In genomic region chr9:128169925-128170324, GRCh38 we compare ENCODE assay signal across 14 cellular contexts. TPM values are rescaled to one million over a fixed set of nuclear protein-coding genes. Genes with fewer than 3 reads are reported as not detected.
"Had no signal": no experiment of that assay in that cellular context is flagged by ENCODE, and none has a peak within 500 bp of the region (broad histone marks: within the 10 kb centered on the region; RNA-seq: fewer than 3 reads in every experiment).

No MANE protein-coding gene starts in this region.

- H3K4me3 Mint-ChIP-seq: immature natural killer cell; naive thymus-derived CD8-positive, alpha-beta T cell; stimulated activated naive CD8-positive, alpha-beta T cell treated with anti-CD3 and anti-CD28 coated beads, Interleukin-15, Interleukin-2, amounts not matched to agents 100 ng/mL and 50 ng/mL, for 24 hours had no signal

- DNase-seq: activated CD4-positive, alpha-beta T cell treated with anti-CD3 and anti-CD28 coated beads for 48 hours; activated naive CD4-positive, alpha-beta T cell treated with anti-CD3 and anti-CD28 coated beads, Interleukin-2, amount 50 U/mL, for 16 hours; adrenal gland; central memory CD4-positive, alpha-beta T cell; immature natural killer cell; left cardiac atrium; lower lobe of right lung; naive thymus-derived CD8-positive, alpha-beta T cell; sigmoid colon; stimulated activated CD4-positive, alpha-beta T cell treated with anti-CD3 and anti-CD28 coated beads, Interleukin-4, amount 100 ng/mL, for 24 hours; T-helper 1 cell had no signal

- H3K27ac Mint-ChIP-seq: immature natural killer cell; stimulated activated naive CD8-positive, alpha-beta T cell treated with anti-CD3 and anti-CD28 coated beads, Interleukin-15, Interleukin-2, amounts not matched to agents 100 ng/mL and 50 ng/mL, for 24 hours had no signal

- H3K27me3 ChIP-seq: adrenal gland, sigmoid colon had no signal

- H3K4me3 ChIP-seq: adrenal gland, lower lobe of right lung, prostate gland, sigmoid colon had no signal

- H3K4me1 Mint-ChIP-seq: immature natural killer cell had no signal

- H3K9me3 ChIP-seq: adrenal gland, lower lobe of right lung, prostate gland, sigmoid colon had no signal

- H3K4me1 ChIP-seq: lower lobe of right lung, prostate gland, sigmoid colon had no signal

- H3K9me3 Mint-ChIP-seq: immature natural killer cell; naive thymus-derived CD8-positive, alpha-beta T cell; stimulated activated naive CD8-positive, alpha-beta T cell treated with anti-CD3 and anti-CD28 coated beads, Interleukin-15, Interleukin-2, amounts not matched to agents 100 ng/mL and 50 ng/mL, for 24 hours had no signal

- H3K27me3 Mint-ChIP-seq: naive thymus-derived CD8-positive, alpha-beta T cell; stimulated activated naive CD8-positive, alpha-beta T cell treated with anti-CD3 and anti-CD28 coated beads, Interleukin-15, Interleukin-2, amounts not matched to agents 100 ng/mL and 50 ng/mL, for 24 hours had no signal

- H3K27ac ChIP-seq: adrenal gland, lower lobe of right lung, prostate gland, sigmoid colon had no signal

RNA-seq across cellular contexts. Expression of gene LCN2, which starts 20.7 kb away (rescaled TPM):
- total RNA-seq: glomerular endothelial cell; naive thymus-derived CD8-positive, alpha-beta T cell; sigmoid colon had no signal
- polyA plus RNA-seq: naive thymus-derived CD8-positive, alpha-beta T cell had no signal
